Comparison of ENCODE assay signal across 27 cellular contexts in genomic region chr6:87926687-87927086, GRCh38.
DNase-seq lines count a peak whose midpoint lies in the region; ATAC-seq, FAIRE-seq and TF ChIP-seq lines count a peak whose summit lies in the region.
"Had no signal": no experiment of that assay in that cellular context is flagged by ENCODE, and none has a peak within 500 bp of the region (broad histone marks: within the 10 kb centered on the region; RNA-seq: fewer than 3 reads in every experiment).

No MANE protein-coding gene starts in this region.

- H3K4me3 ChIP-seq in OCI-LY3 (ENCODE audit: low read length) = no peak overlapping the region
- H3K4me3 ChIP-seq: A549 had no signal

- peaks cover 6% of the 10 kb centered on the region for H3K36me3 Mint-ChIP-seq in Calu3 (ENCODE audit: insufficient read depth, unreplicated experiment)
- no peaks in the 10 kb centered on the region for H3K36me3 Mint-ChIP-seq in memory B cell
- H3K36me3 Mint-ChIP-seq: IgD-negative memory B cell had no signal

- 0 out of 2 replicates have a peak overlapping the region, but pooled peaks have one; percentile 28 for H3K9ac ChIP-seq in OCI-LY3 (ENCODE audit: low read length)

- BruUV-seq in Calu3 (replicated peaks; lab: Mats Ljungman, UMichigan) = no TSS peak

- H3K9me3 Mint-ChIP-seq in Calu3 (ENCODE audit: low read depth, unreplicated experiment) = no peaks in the 10 kb centered on the region
- no peaks in the 10 kb centered on the region for H3K9me3 Mint-ChIP-seq in memory B cell
- H3K9me3 Mint-ChIP-seq: CD4-positive, alpha-beta T cell; IgD-negative memory B cell; T-helper 2 cell treated with Interferon-gamma antibody and Interleukin-4, amounts not matched to agents 5 μg/mL and 100 μg/mL, for 36 hours had no signal

- H3K36me3 ChIP-seq in OCI-LY3 (replicated peaks; ENCODE audit: low read depth, low read length) = no peaks in the 10 kb centered on the region
- H3K36me3 ChIP-seq: BE2C had no signal

- no peaks in the 10 kb centered on the region for H4K20me1 ChIP-seq in OCI-LY3 (ENCODE audit: insufficient read depth, low read length)

- no peaks in the 10 kb centered on the region for H3K79me2 ChIP-seq in OCI-LY3 (ENCODE audit: low read length)

- peak overlapping the region; percentile 91; the same call in 1 of the 2 replicates for H3K4me2 ChIP-seq in OCI-LY3 (ENCODE audit: low read length)
- H3K4me2 ChIP-seq: A549 had no signal

- peak; percentile 2 for DNase-seq in Calu3
- no peak for DNase-seq in GM19239 (ENCODE audit: insufficient read length, low spot score)
- no peak for DNase-seq in memory B cell (ENCODE audit: low spot score in 2 of 2)
- DNase-seq in H54 (ENCODE audit: insufficient read length, low spot score) = no peak
- no peak for DNase-seq in NCI-H128 (lab: John Stamatoyannopoulos, UW; ENCODE audit: unreplicated experiment)
- DNase-seq in HuH-7.5 (ENCODE audit: low spot score) = no peak
- DNase-seq in dedifferentiated amniotic fluid mesenchymal stem cell (ENCODE audit: extremely low spot score) = no peak
- DNase-seq: BE2C; CD4-positive, alpha-beta T cell; DMS79; GF-D8; GOT3; HCEC 1CT; Kasumi-1; MV-4-11; NCI-H1105 treated with DMSO at 0.1 percent for 48 hours; NCI-H2029; NCI-H446; NCI-H524 treated with DMSO at 0.1 percent for 48 hours; NCI-H774; SHP77; T-helper 1 cell had no signal

- peaks cover 74% of the 10 kb centered on the region for H3K4me1 ChIP-seq in OCI-LY3 (ENCODE audit: low read length)
- H3K4me1 ChIP-seq: BE2C had no signal

- CTCF ChIA-PET in Calu3 (lab: Charles Lee) = no interaction called here

- H3K9me3 ChIP-seq in OCI-LY3 (ENCODE audit: insufficient read depth, low read length) = peaks cover 5% of the 10 kb centered on the region; the same call in 1 of the 2 replicates
- H3K9me3 ChIP-seq: A549, BE2C had no signal

- no peak for TF ChIP-seq CTCF in Calu3 (IDR thresholded peaks at IDR 0.05; ENCODE audit: unreplicated experiment)
- TF ChIP-seq CTCF in OCI-LY3 (IDR thresholded peaks at IDR 0.05; ENCODE audit: low read depth, low read length) = no peak

- no peak for ATAC-seq in memory B cell (ENCODE audit: low read depth)
- ATAC-seq: A549 had no signal

- peak; percentile 31 for FAIRE-seq in GM19239 (lab: Jason Lieb, UNC)
- FAIRE-seq in H54 (lab: Jason Lieb, UNC) = no peak
- FAIRE-seq: A549 had no signal

- H2AFZ ChIP-seq in OCI-LY3 (ENCODE audit: low read depth, low read length) = no peak overlapping the region

- TF ChIP-seq POLR2A in H54 (IDR thresholded peaks at IDR 0.05; ENCODE audit: low read depth, low read length) = no peak

- H3K4me3 Mint-ChIP-seq in Calu3 (ENCODE audit: low read depth, unreplicated experiment) (no peak overlapping the region), memory B cell (no peak overlapping the region)
- H3K4me3 Mint-ChIP-seq: CD4-positive, alpha-beta T cell; T-helper 2 cell treated with Interferon-gamma antibody and Interleukin-4, amounts not matched to agents 5 μg/mL and 100 μg/mL, for 36 hours had no signal

- H3K27ac ChIP-seq in OCI-LY3 (ENCODE audit: low read length) = peak overlapping the region; percentile 84
- H3K27ac ChIP-seq: A549, RWPE1 had no signal

- H3K27ac Mint-ChIP-seq in Calu3 (ENCODE audit: unreplicated experiment) = no peak overlapping the region
- H3K27ac Mint-ChIP-seq in memory B cell = peak overlapping the region; percentile 95
- H3K27ac Mint-ChIP-seq: CD4-positive, alpha-beta T cell; T-helper 2 cell treated with Interferon-gamma antibody and Interleukin-4, amounts not matched to agents 5 μg/mL and 100 μg/mL, for 36 hours had no signal

- intact Hi-C loops in Calu3 (cut with micrococcal nuclease; ENCODE audit: unreplicated experiment) = loop anchor here (5.0 kb wide), 2 partner anchors 81 to 856 kb away; no protein-coding TSS in a partner anchor

- no peaks in the 10 kb centered on the region for H3K27me3 Mint-ChIP-seq in Calu3 (ENCODE audit: unreplicated experiment)
- H3K27me3 Mint-ChIP-seq in memory B cell = no peaks in the 10 kb centered on the region
- H3K27me3 Mint-ChIP-seq: CD4-positive, alpha-beta T cell had no signal

- no peaks in the 10 kb centered on the region for H3K27me3 ChIP-seq in OCI-LY3 (ENCODE audit: low read depth, low read length)
- H3K27me3 ChIP-seq: BE2C had no signal

- H3K4me1 Mint-ChIP-seq in Calu3 (ENCODE audit: low read depth, unreplicated experiment) (peaks cover 22% of the 10 kb centered on the region), memory B cell (peaks cover 45% of the 10 kb centered on the region)
